Comparison of ENCODE assay signal across 24 cellular contexts in genomic region chr20:32831982-32832381, GRCh38. TPM values are rescaled to one million over a fixed set of nuclear protein-coding genes. Genes with fewer than 3 reads are reported as not detected.
DNase-seq lines count a peak whose midpoint lies in the region; ATAC-seq and TF ChIP-seq lines count a peak whose summit lies in the region.
"Had no signal": no experiment of that assay in that cellular context is flagged by ENCODE, and none has a peak within 500 bp of the region (broad histone marks: within the 10 kb centered on the region; RNA-seq: fewer than 3 reads in every experiment).

No MANE protein-coding gene starts in this region.

- WGBS in endodermal cell (ENCODE audit: insufficient coverage in 1 of 2, insufficient read length in 1 of 2), 2 experiments, result 97 to 98% methylated on average over 5 of the region's 5 CpGs

- H3K27me3 ChIP-seq in endodermal cell (ENCODE audit: control insufficient read depth, insufficient read depth, low read length, poor library complexity, severe bottlenecking), result no peaks in the 10 kb centered on the region
- H3K27me3 ChIP-seq: BLaER1, brain microvascular endothelial cell, testis had no signal

- POLR2A ChIA-PET in MCF 10A (lab: Yijun Ruan, JAX), result interaction anchor here (0.6 kb wide), 1 partner anchor 71 kb away, joined by 3 read pairs; no protein-coding TSS in a partner anchor

- no peak overlapping the region for H3K9ac ChIP-seq in endodermal cell (ENCODE audit: extremely low read depth, low read length, poor library complexity, severe bottlenecking)
- H3K9ac ChIP-seq: BLaER1, parathyroid adenoma had no signal

- ATAC-seq in T-helper 17 cell (no peak), GM21381 (IDR thresholded peaks at IDR 0.05; ENCODE audit: unreplicated experiment) (no peak)
- ATAC-seq: A549, SK-N-SH treated with all-trans-retinoic acid at 6 μM for 48 hours had no signal

- DNase-seq in activated CD4-positive, alpha-beta T cell treated with anti-CD3 and anti-CD28 coated beads, Interleukin-2, amount 10 ng/mL, durations not matched to agents 24 days and 14 days, result no peak
- no peak for DNase-seq in activated CD4-positive, alpha-beta T cell treated with anti-CD3 and anti-CD28 coated beads for 4 hours
- DNase-seq in T-helper 17 cell (no peak), endodermal cell (no peak), NCI-H82 treated with DMSO at 0.1 percent for 48 hours (lab: John Stamatoyannopoulos, UW; ENCODE audit: unreplicated experiment) (no peak), MCF 10A (ENCODE audit: unreplicated experiment) (no peak)
- DNase-seq: brain microvascular endothelial cell, DMS153, GF-D8, HFFc6, KG1, NCI-H2029, NCI-H446 treated with DMSO at 0.1 percent for 48 hours, small intestine, testis had no signal

- H3K4me1 Mint-ChIP-seq in activated CD4-positive, alpha-beta T cell treated with anti-CD3 and anti-CD28 coated beads, Interleukin-2, amount 10 ng/mL, durations not matched to agents 24 days and 14 days, result peaks cover 42% of the 10 kb centered on the region
- peaks cover 32% of the 10 kb centered on the region for H3K4me1 Mint-ChIP-seq in T-helper 17 cell
- peaks cover 10% of the 10 kb centered on the region for H3K4me1 Mint-ChIP-seq in endodermal cell
- H3K4me1 Mint-ChIP-seq in nephron, result peaks cover 32% of the 10 kb centered on the region
- peaks cover 7% of the 10 kb centered on the region for H3K4me1 Mint-ChIP-seq in MCF 10A (ENCODE audit: insufficient read depth, unreplicated experiment)

- peaks cover 87% of the 10 kb centered on the region for H3K36me3 ChIP-seq in endodermal cell (ENCODE audit: control insufficient read depth, insufficient read depth, low read length)

- no TSS peak for BruUV-seq in MCF 10A (replicated peaks; lab: Mats Ljungman, UMichigan)

- H3K9me3 ChIP-seq in T-helper 17 cell (ENCODE audit: control insufficient read depth, low read length, poor library complexity, severe bottlenecking) (no peaks in the 10 kb centered on the region), endodermal cell (ENCODE audit: control insufficient read depth, low read length) (peaks cover 6% of the 10 kb centered on the region)
- H3K9me3 ChIP-seq: A549, BLaER1, testis had no signal

- no peak overlapping the region for H3K4me3 ChIP-seq in endodermal cell (ENCODE audit: low read length)
- H3K4me3 ChIP-seq: A549, BLaER1, testis had no signal

- intact Hi-C loops in activated CD4-positive, alpha-beta T cell treated with anti-CD3 and anti-CD28 coated beads, Interleukin-2, amount 10 ng/mL, durations not matched to agents 24 days and 14 days (cut with micrococcal nuclease), result no loop called here
- intact Hi-C loops in MCF 10A (cut with micrococcal nuclease), result no loop called here

- no peak overlapping the region for H3K27ac ChIP-seq in endodermal cell (ENCODE audit: low read depth, low read length)
- H3K27ac ChIP-seq: A549, BLaER1, brain microvascular endothelial cell, parathyroid adenoma had no signal

- TF ChIP-seq CTCF in endodermal cell (conservative IDR thresholded peaks at IDR 0.05) (no peak), nephron (IDR thresholded peaks at IDR 0.05; ENCODE audit: unreplicated experiment in 3 of 3) (no peak), MCF 10A (IDR thresholded peaks at IDR 0.05; ENCODE audit: unreplicated experiment) (no peak)

- peak overlapping the region; percentile 56 for H3K4me3 Mint-ChIP-seq in activated CD4-positive, alpha-beta T cell treated with anti-CD3 and anti-CD28 coated beads, Interleukin-2, amount 10 ng/mL, durations not matched to agents 24 days and 14 days
- H3K4me3 Mint-ChIP-seq in T-helper 17 cell (no peak overlapping the region), endodermal cell (no peak overlapping the region), nephron (no peak overlapping the region), MCF 10A (ENCODE audit: unreplicated experiment) (no peak overlapping the region)
- H3K4me3 Mint-ChIP-seq: dendritic cell treated with granulocyte-macrophage colony-stimulating factor and Interleukin-4, amounts not matched to agents 40 ng/mL and 50 ng/mL, for 4 days; HFFc6 had no signal

- H3K9me3 Mint-ChIP-seq in activated CD4-positive, alpha-beta T cell treated with anti-CD3 and anti-CD28 coated beads, Interleukin-2, amount 10 ng/mL, durations not matched to agents 24 days and 14 days, result no peaks in the 10 kb centered on the region
- H3K9me3 Mint-ChIP-seq in endodermal cell (no peaks in the 10 kb centered on the region), nephron (no peaks in the 10 kb centered on the region), MCF 10A (ENCODE audit: unreplicated experiment) (no peaks in the 10 kb centered on the region)
- H3K9me3 Mint-ChIP-seq: dendritic cell treated with granulocyte-macrophage colony-stimulating factor and Interleukin-4, amounts not matched to agents 40 ng/mL and 50 ng/mL, for 4 days; HFFc6 had no signal

- no peaks in the 10 kb centered on the region for H3K27me3 Mint-ChIP-seq in activated CD4-positive, alpha-beta T cell treated with anti-CD3 and anti-CD28 coated beads, Interleukin-2, amount 10 ng/mL, durations not matched to agents 24 days and 14 days
- no peaks in the 10 kb centered on the region for H3K27me3 Mint-ChIP-seq in T-helper 17 cell
- H3K27me3 Mint-ChIP-seq in endodermal cell (ENCODE audit: insufficient read depth), result no peaks in the 10 kb centered on the region
- H3K27me3 Mint-ChIP-seq in nephron (ENCODE audit: low read depth), result no peaks in the 10 kb centered on the region
- H3K27me3 Mint-ChIP-seq in MCF 10A (ENCODE audit: insufficient read depth, unreplicated experiment), result no peaks in the 10 kb centered on the region
- H3K27me3 Mint-ChIP-seq: dendritic cell treated with granulocyte-macrophage colony-stimulating factor and Interleukin-4, amounts not matched to agents 40 ng/mL and 50 ng/mL, for 4 days had no signal

- peaks cover 66% of the 10 kb centered on the region for H3K36me3 Mint-ChIP-seq in activated CD4-positive, alpha-beta T cell treated with anti-CD3 and anti-CD28 coated beads, Interleukin-2, amount 10 ng/mL, durations not matched to agents 24 days and 14 days (ENCODE audit: low read depth)
- H3K36me3 Mint-ChIP-seq in T-helper 17 cell (ENCODE audit: low read depth) (peaks cover 6% of the 10 kb centered on the region), endodermal cell (ENCODE audit: low read depth) (peaks cover 90% of the 10 kb centered on the region), nephron (ENCODE audit: low read depth) (peaks cover 61% of the 10 kb centered on the region), MCF 10A (ENCODE audit: insufficient read depth, unreplicated experiment) (peaks cover 92% of the 10 kb centered on the region)

- CTCF ChIA-PET in MCF 10A (lab: Yijun Ruan, JAX), result interaction anchor here (0.6 to 1.1 kb wide), 2 partner anchors 11 to 54 kb away, joined by 3 read pairs; no protein-coding TSS in a partner anchor

- no peaks in the 10 kb centered on the region for H3K4me1 ChIP-seq in endodermal cell (ENCODE audit: control insufficient read depth, insufficient read depth, low read length)
- H3K4me1 ChIP-seq: parathyroid adenoma had no signal

- H3K27ac Mint-ChIP-seq in activated CD4-positive, alpha-beta T cell treated with anti-CD3 and anti-CD28 coated beads, Interleukin-2, amount 10 ng/mL, durations not matched to agents 24 days and 14 days, result no peak overlapping the region
- H3K27ac Mint-ChIP-seq in T-helper 17 cell, result peak overlapping the region; percentile 43
- H3K27ac Mint-ChIP-seq in endodermal cell, result peak overlapping the region; percentile 31
- H3K27ac Mint-ChIP-seq in nephron, result peak overlapping the region; percentile 45 to 88 (median 65)
- H3K27ac Mint-ChIP-seq in MCF 10A (ENCODE audit: low read depth, unreplicated experiment), result no peak overlapping the region
- H3K27ac Mint-ChIP-seq: HFFc6 had no signal

RNA-seq across cellular contexts. Expression of gene MAPRE1, which starts 12.2 kb away (rescaled TPM):
- total RNA-seq in activated CD4-positive, alpha-beta T cell treated with anti-CD3 and anti-CD28 coated beads, Interleukin-2, amount 10 ng/mL, durations not matched to agents 24 days and 14 days, result 148 TPM in 2 replicates
- total RNA-seq in T-helper 17 cell, result 100 to 1,000 TPM; 105 to 134 TPM
- total RNA-seq in endodermal cell, result 100 to 1,000 TPM; 180 to 265 TPM
- 153 TPM for polyA plus RNA-seq in endodermal cell (2013, experiment 1 of 2)
- 143 TPM for polyA plus RNA-seq in endodermal cell (2013, experiment 2 of 2)
- total RNA-seq in MCF 10A (2022), result 94.9 and 117 TPM in 2 replicates

RNA-seq across cellular contexts. Expression of gene EFCAB8, which starts 26.7 kb away (rescaled TPM):
- total RNA-seq in activated CD4-positive, alpha-beta T cell treated with anti-CD3 and anti-CD28 coated beads, Interleukin-2, amount 10 ng/mL, durations not matched to agents 24 days and 14 days, result 0.33 and 0.54 TPM in 2 replicates
- total RNA-seq in T-helper 17 cell, result 1 to 10 TPM in 1 of 2 donors, under 1 TPM in 1; 0.32 to 1.8 TPM
- 1 to 10 TPM in 1 of 2 donors, under 1 TPM in 1; 0.44 to 1.0 TPM for total RNA-seq in endodermal cell
- 0.11 TPM for polyA plus RNA-seq in endodermal cell (2013, experiment 1 of 2)
- 0.17 TPM for polyA plus RNA-seq in endodermal cell (2013, experiment 2 of 2)
- total RNA-seq in MCF 10A (2022), result not detected in 2 replicates
- total RNA-seq: glomerular endothelial cell, HFFc6, lower leg skin had no signal
- polyA plus RNA-seq: A549 had no signal

Comparison
In these comparisons a context has a peak if more than half of its experiments do, and no peak if none do; other contexts are left out.
1. H3K27ac Mint-ChIP-seq: peak in T-helper 17 cell (single experiment), endodermal cell (single experiment) and nephron (3 of 3); none in activated CD4-positive, alpha-beta T cell treated with anti-CD3 and anti-CD28 coated beads, Interleukin-2, amount 10 ng/mL, durations not matched to agents 24 days and 14 days (single experiment) and MCF 10A (single experiment).